In genomic region chr3:29302619-29303018, GRCh38 we compare ENCODE assay signal across 8 cellular contexts. TPM values are rescaled to one million over a fixed set of nuclear protein-coding genes. Genes with fewer than 3 reads are reported as not detected.
"Had no signal": no experiment of that assay in that cellular context is flagged by ENCODE, and none has a peak within 500 bp of the region (broad histone marks: within the 10 kb centered on the region; RNA-seq: fewer than 3 reads in every experiment).

No MANE protein-coding gene starts in this region.

- H2AFZ ChIP-seq: GM23338 had no signal

- H3K4me3 ChIP-seq: GM23338, HAP-1, K562 had no signal

- H3K27ac Mint-ChIP-seq: GM23338, HFFc6 had no signal

- H3K9me3 Mint-ChIP-seq: HFFc6 had no signal

- H3K9me3 ChIP-seq: HAP-1 had no signal

- DNase-seq: H7, HFFc6, IMR-90 had no signal

- ATAC-seq: GM23338, HCT116, K562 had no signal

- H3K4me3 Mint-ChIP-seq: GM23338, HFFc6 had no signal

- H3K4me2 ChIP-seq: GM23338 had no signal

- H3K36me3 ChIP-seq: HAP-1 had no signal

RNA-seq across cellular contexts. Expression of gene RBMS3, which starts 21.7 kb away (rescaled TPM):
- total RNA-seq: HT-29 had no signal
